1 cellular context compared by ENCODE assay signal in the genomic region with DNA sequence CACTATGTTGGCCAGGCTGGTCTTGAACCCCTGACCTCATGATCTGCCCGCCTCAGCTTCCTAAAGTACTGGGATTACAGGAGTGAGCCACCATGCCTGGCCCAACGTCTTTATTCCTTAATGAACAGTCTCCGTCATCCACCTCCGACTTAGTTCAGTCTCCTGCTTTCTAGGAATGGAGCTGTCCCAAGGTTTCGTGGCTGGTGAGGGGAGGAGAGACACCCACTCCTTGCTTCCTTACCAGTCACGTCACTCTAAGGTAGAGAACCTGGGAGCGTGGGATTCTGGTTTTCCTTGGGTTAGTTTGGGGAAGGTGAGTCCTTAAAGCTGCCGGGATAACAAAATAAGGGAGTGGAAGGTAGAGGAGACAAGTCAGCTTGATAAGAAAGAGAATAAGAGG.
TF ChIP-seq lines count a peak whose summit lies in the region.

No MANE protein-coding gene starts in this region.

TF ChIP-seq in neural cell, 6 proteins besides CTCF, POLR2A, EP300 and RAD21 (continued from another document):
- TF ChIP-seq, protein P1, sequence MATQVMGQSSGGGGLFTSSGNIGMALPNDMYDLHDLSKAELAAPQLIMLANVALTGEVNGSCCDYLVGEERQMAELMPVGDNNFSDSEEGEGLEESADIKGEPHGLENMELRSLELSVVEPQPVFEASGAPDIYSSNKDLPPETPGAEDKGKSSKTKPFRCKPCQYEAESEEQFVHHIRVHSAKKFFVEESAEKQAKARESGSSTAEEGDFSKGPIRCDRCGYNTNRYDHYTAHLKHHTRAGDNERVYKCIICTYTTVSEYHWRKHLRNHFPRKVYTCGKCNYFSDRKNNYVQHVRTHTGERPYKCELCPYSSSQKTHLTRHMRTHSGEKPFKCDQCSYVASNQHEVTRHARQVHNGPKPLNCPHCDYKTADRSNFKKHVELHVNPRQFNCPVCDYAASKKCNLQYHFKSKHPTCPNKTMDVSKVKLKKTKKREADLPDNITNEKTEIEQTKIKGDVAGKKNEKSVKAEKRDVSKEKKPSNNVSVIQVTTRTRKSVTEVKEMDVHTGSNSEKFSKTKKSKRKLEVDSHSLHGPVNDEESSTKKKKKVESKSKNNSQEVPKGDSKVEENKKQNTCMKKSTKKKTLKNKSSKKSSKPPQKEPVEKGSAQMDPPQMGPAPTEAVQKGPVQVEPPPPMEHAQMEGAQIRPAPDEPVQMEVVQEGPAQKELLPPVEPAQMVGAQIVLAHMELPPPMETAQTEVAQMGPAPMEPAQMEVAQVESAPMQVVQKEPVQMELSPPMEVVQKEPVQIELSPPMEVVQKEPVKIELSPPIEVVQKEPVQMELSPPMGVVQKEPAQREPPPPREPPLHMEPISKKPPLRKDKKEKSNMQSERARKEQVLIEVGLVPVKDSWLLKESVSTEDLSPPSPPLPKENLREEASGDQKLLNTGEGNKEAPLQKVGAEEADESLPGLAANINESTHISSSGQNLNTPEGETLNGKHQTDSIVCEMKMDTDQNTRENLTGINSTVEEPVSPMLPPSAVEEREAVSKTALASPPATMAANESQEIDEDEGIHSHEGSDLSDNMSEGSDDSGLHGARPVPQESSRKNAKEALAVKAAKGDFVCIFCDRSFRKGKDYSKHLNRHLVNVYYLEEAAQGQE (IDR thresholded peaks at IDR 0.05; ENCODE audit: borderline replicate concordance): no peak
